In the genomic region with DNA sequence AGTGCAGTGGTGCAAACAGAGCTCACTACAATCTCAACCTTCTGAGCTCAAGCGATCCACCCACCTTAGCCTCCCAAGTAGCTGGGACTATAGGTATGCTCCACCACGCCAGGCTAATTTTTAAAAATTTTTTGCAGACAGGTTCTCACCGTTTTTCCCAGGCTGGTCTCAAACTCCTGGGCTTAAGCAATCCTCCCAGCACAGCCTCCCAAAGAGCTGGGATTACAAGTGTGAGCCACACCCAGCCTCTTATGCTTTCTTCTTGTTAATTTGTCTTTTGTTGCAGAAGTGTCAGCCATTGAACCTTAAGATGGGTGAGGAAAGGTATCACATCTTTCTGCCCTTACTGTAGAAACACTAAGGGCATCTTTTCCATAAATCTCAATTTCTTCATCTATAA, we compare ENCODE assay signal across 19 cellular contexts. TPM values are rescaled to one million over a fixed set of nuclear protein-coding genes. Genes with fewer than 3 reads are reported as not detected.
DNase-seq lines count a peak whose midpoint lies in the region; ATAC-seq, FAIRE-seq and TF ChIP-seq lines count a peak whose summit lies in the region.
"Had no signal": no experiment of that assay in that cellular context is flagged by ENCODE, and none has a peak within 500 bp of the region (broad histone marks: within the 10 kb centered on the region; RNA-seq: fewer than 3 reads in every experiment).

No MANE protein-coding gene starts in this region.

- WGBS in K562 (ENCODE audit: insufficient coverage, low coverage, missing lambda C conversion rate), result 65% methylated on average over 3 of the region's 3 CpGs

- H3K27me3 Mint-ChIP-seq in CD14-positive monocyte (ENCODE audit: low read depth in 3 of 3), result peaks cover 0 to 1% (median 0%) of the 10 kb centered on the region in 3 donors
- no peaks in the 10 kb centered on the region for H3K27me3 Mint-ChIP-seq in naive thymus-derived CD4-positive, alpha-beta T cell

- TF ChIP-seq CTCF in CD14-positive monocyte (IDR thresholded peaks at IDR 0.05), result no peak
- TF ChIP-seq CTCF in K562 (IDR thresholded peaks at IDR 0.05 in 2 of 3, conservative IDR thresholded peaks at IDR 0.05 in 1 of 3; ENCODE audit: insufficient read depth in 2 of 3, low read depth in 1 of 3, low read length in 3 of 3), result no peak

- CTCF ChIA-PET in K562 (lab: Yijun Ruan, JAX; ENCODE audit: low intra/inter-chr PET ratio), result no interaction called here
- CTCF ChIA-PET in naive thymus-derived CD4-positive, alpha-beta T cell (lab: Charles Lee), result no interaction called here

- no peaks in the 10 kb centered on the region for H3K27me3 ChIP-seq in K562 (ENCODE audit: control insufficient read depth in 2 of 2, insufficient read depth in 2 of 2, low read length in 2 of 2)
- H3K27me3 ChIP-seq in naive thymus-derived CD4-positive, alpha-beta T cell (ENCODE audit: control insufficient read depth in 2 of 2, insufficient read depth in 2 of 2, low read length in 2 of 2), result no peaks in the 10 kb centered on the region
- H3K27me3 ChIP-seq: right lobe of liver, SJCRH30 had no signal

- peak overlapping the region; percentile 40; the same call in 2 of the 3 replicates for H3K27ac ChIP-seq in K562 (ENCODE audit: extremely low read depth, low read depth, low read length)
- no peak overlapping the region for H3K27ac ChIP-seq in naive thymus-derived CD4-positive, alpha-beta T cell (ENCODE audit: low read depth, low read length)
- H3K27ac ChIP-seq: epithelial cell of prostate, right lobe of liver, SJCRH30 had no signal

- TF ChIP-seq EP300 in K562 (IDR thresholded peaks at IDR 0.05; ENCODE audit: low read length), result no peak

- POLR2A ChIA-PET in K562 (lab: Yijun Ruan, JAX), result interaction anchor here (0.6 to 4.7 kb wide), 6 partner anchors 10 to 42 kb away, joined by 3 to 14 read pairs (median 4); no protein-coding TSS in a partner anchor
- POLR2A ChIA-PET in naive thymus-derived CD4-positive, alpha-beta T cell (lab: Charles Lee), result interaction anchor here (0.7 to 1.6 kb wide), 3 partner anchors 17 to 43 kb away, joined by 3 to 4 read pairs (median 4); partner anchors contain the start of gene DENND5A

- no peak for DNase-seq in CD14-positive monocyte (ENCODE audit: low spot score)
- peak; percentile 36 for DNase-seq in ELF-1 (ENCODE audit: low read depth, low spot score)
- no peak for DNase-seq in K562 (ENCODE audit: extremely low read depth in 1 of 4, low spot score in 3 of 4)
- DNase-seq in naive thymus-derived CD4-positive, alpha-beta T cell, result no peak
- no peak for DNase-seq in stimulated activated CD8-positive, alpha-beta memory T cell treated with anti-CD3 and anti-CD28 coated beads, Interleukin-4, amount 100 ng/mL, for 48 hours
- DNase-seq in iPS-NIHi7 (ENCODE audit: extremely low spot score), result no peak
- no peak for DNase-seq in stimulated activated CD4-positive, alpha-beta T cell treated with anti-CD3 and anti-CD28 coated beads, Interleukin-4, amount 100 ng/mL, for 4 hours
- no peak for DNase-seq in hippocampal formation (lab: John Stamatoyannopoulos, UW)
- DNase-seq: Calu3, GDM1, left colon, NCI-H748 treated with DMSO at 0.1 percent for 48 hours, OCI-M1, right lobe of liver, SJCRH30 had no signal

- no peak overlapping the region for H3K4me3 ChIP-seq in K562
- H3K4me3 ChIP-seq in naive thymus-derived CD4-positive, alpha-beta T cell (ENCODE audit: low read length), result no peak overlapping the region
- H3K4me3 ChIP-seq: GM12878, right lobe of liver, SJCRH30 had no signal

- no peaks in the 10 kb centered on the region; the same call in 1 of the 2 replicates for H4K20me1 ChIP-seq in K562 (replicated peaks; ENCODE audit: control insufficient read depth, insufficient read depth, low read length)

- H3K9ac ChIP-seq in K562 (ENCODE audit: insufficient read depth in 1 of 2, low read depth in 2 of 2, low read length in 2 of 2), result no peak overlapping the region

- in situ Hi-C loops in K562 (cut with MboI), result no loop called here

- peaks cover 0 to 3% (median 0%) of the 10 kb centered on the region in 7 donors for H3K9me3 Mint-ChIP-seq in CD14-positive monocyte
- no peaks in the 10 kb centered on the region for H3K9me3 Mint-ChIP-seq in naive thymus-derived CD4-positive, alpha-beta T cell

- H3K36me3 Mint-ChIP-seq in CD14-positive monocyte, result peaks cover 4 to 7% of the 10 kb centered on the region in 2 donors
- peaks cover 0 to 12% (median 7%) of the 10 kb centered on the region in 5 donors for H3K36me3 Mint-ChIP-seq in naive thymus-derived CD4-positive, alpha-beta T cell

- no peak for TF ChIP-seq RAD21 in K562 (CRISPR knock-in tag; conservative IDR thresholded peaks at IDR 0.05 in 1 of 2, IDR thresholded peaks at IDR 0.05 in 1 of 2)

- H3K4me1 ChIP-seq in K562 (replicated peaks in 1 of 2; ENCODE audit: control insufficient read depth in 2 of 2, insufficient read depth in 2 of 2, low read length in 2 of 2), result peaks cover 13 to 20% of the 10 kb centered on the region in 2 experiments; a peak in 4 of 5 replicates
- peaks cover 0 to 22% of the 10 kb centered on the region in 2 donors for H3K4me1 ChIP-seq in naive thymus-derived CD4-positive, alpha-beta T cell (ENCODE audit: control insufficient read depth in 2 of 2, insufficient read depth in 2 of 2, low read length in 2 of 2)
- H3K4me1 ChIP-seq: SJCRH30 had no signal

- peaks cover 56% of the 10 kb centered on the region for H3K4me1 Mint-ChIP-seq in CD14-positive monocyte
- H3K4me1 Mint-ChIP-seq in naive thymus-derived CD4-positive, alpha-beta T cell, result peaks cover 46 to 77% (median 72%) of the 10 kb centered on the region in 7 donors

- FAIRE-seq in K562 (lab: Jason Lieb, UNC), result no peak
- FAIRE-seq: frontal cortex had no signal

- peak overlapping the region in 1 of 2 donors; percentile 31 for H3K4me3 Mint-ChIP-seq in CD14-positive monocyte
- H3K4me3 Mint-ChIP-seq in naive thymus-derived CD4-positive, alpha-beta T cell, result peak overlapping the region; percentile 4 to 89 (median 82)
- H3K4me3 Mint-ChIP-seq: WTC11 had no signal

- no peak overlapping the region for H2AFZ ChIP-seq in K562 (ENCODE audit: low read depth, low read length)

- TF ChIP-seq POLR2A in K562 (conservative IDR thresholded peaks at IDR 0.05), result no peak

- H3K9me3 ChIP-seq in K562 (replicated peaks; ENCODE audit: control insufficient read depth, insufficient read depth, low read depth, low read length), result no peaks in the 10 kb centered on the region
- H3K9me3 ChIP-seq in naive thymus-derived CD4-positive, alpha-beta T cell (ENCODE audit: control insufficient read depth in 2 of 3, low read length in 3 of 3), result no peaks in the 10 kb centered on the region
- H3K9me3 ChIP-seq: right lobe of liver had no signal

- H3K36me3 ChIP-seq in K562 (ENCODE audit: control insufficient read depth, insufficient read depth, low read length), result no peaks in the 10 kb centered on the region
- H3K36me3 ChIP-seq in naive thymus-derived CD4-positive, alpha-beta T cell (ENCODE audit: control insufficient read depth in 2 of 3, insufficient read depth in 3 of 3, low read length in 3 of 3), result no peaks in the 10 kb centered on the region
- H3K36me3 ChIP-seq: right lobe of liver, SJCRH30 had no signal

- H3K79me2 ChIP-seq in K562 (ENCODE audit: control insufficient read depth, insufficient read depth, low read length), result peaks cover 87% of the 10 kb centered on the region

- no TSS peak for BruUV-seq in K562 (replicated peaks; lab: Mats Ljungman, UMichigan)

- no peak overlapping the region for H3K4me2 ChIP-seq in K562 (ENCODE audit: insufficient read depth, low read length)

- H3K9me1 ChIP-seq in K562 (ENCODE audit: control insufficient read depth, insufficient read depth, low read length), result no peaks in the 10 kb centered on the region

- peak; percentile 32 for ATAC-seq in K562
- no peak for ATAC-seq in naive thymus-derived CD4-positive, alpha-beta T cell
- ATAC-seq: GM12878 had no signal

- H3K27ac Mint-ChIP-seq in CD14-positive monocyte, result peak overlapping the region in 6 of 7 donors; percentile 41 to 95 (median 72)
- peak overlapping the region in 6 of 9 donors; percentile 72 to 90 (median 78) for H3K27ac Mint-ChIP-seq in naive thymus-derived CD4-positive, alpha-beta T cell
- H3K27ac Mint-ChIP-seq: WTC11 had no signal

- intact Hi-C loops in CD14-positive monocyte (cut with micrococcal nuclease), result no loop called here
- intact Hi-C loops in K562 (cut with micrococcal nuclease), result no loop called here
- intact Hi-C loops in naive thymus-derived CD4-positive, alpha-beta T cell (cut with micrococcal nuclease), result loop anchor here in 1 of 2 donors (2.0 kb wide), 1 partner anchor 21 kb away; no protein-coding TSS in a partner anchor

TF ChIP-seq in K562, 482 proteins besides CTCF, POLR2A, EP300 and RAD21:
- TF ChIP-seq ELF1 (tag; IDR thresholded peaks at IDR 0.05), result no peak

RNA-seq across cellular contexts. Expression of gene DENND5A, which starts 34.9 kb away (rescaled TPM):
- polyA plus RNA-seq in CD14-positive monocyte (10 to 100 TPM; 24.4 to 37.5 TPM), K562 (2011; rRNA removed) (130 and 160 TPM in 2 replicates), K562 (2014; fragmentation: Illumina TruSeq; extraction: Trizol) (78.4 and 86.4 TPM in 2 replicates), K562 (2014; fragmentation: Nextera tagmentation; extraction: Ambion mirVana) (10 to 100 TPM; 11.7 to 12.3 TPM), K562 (2014; rRNA removed) (35.3 and 43.2 TPM in 2 replicates)
- total RNA-seq in K562 (2011; cell fraction: chromatin; rRNA removed; ENCODE audit: low replicate concordance), result 370 and 438 TPM in 2 replicates
- 176 and 183 TPM in 2 replicates for total RNA-seq in K562 (2011; cell fraction: nucleolus; rRNA removed)
- 234 and 247 TPM in 2 replicates for total RNA-seq in K562 (2011; cell fraction: nucleoplasm; rRNA removed)
- total RNA-seq in K562 (2014; rRNA removed) (34.4 and 40.7 TPM in 2 replicates), K562 (2014; rRNA removed; fragmentation: Illumina TruSeq; extraction: Trizol) (58.3 and 60.4 TPM in 2 replicates), K562 (2015; rRNA removed; fragmentation: Illumina TruSeq; extraction: Trizol) (58.5 and 60.4 TPM in 2 replicates), K562 (2021) (45.2 and 46.3 TPM in 2 replicates)
- polyA plus RNA-seq in K562 (2011; cell fraction: cytosol; rRNA removed), result 161 and 174 TPM in 2 replicates
- polyA plus RNA-seq in K562 (2011; cell fraction: nucleus; rRNA removed), result 234 and 274 TPM in 2 replicates
- polyA plus RNA-seq in K562 (2012), result 37.7 and 80.9 TPM in 2 replicates
- polyA minus RNA-seq in K562 (2011; rRNA and poly(A)+ RNA removed), result 285 and 322 TPM in 2 replicates
- 90.1 and 96.1 TPM in 2 replicates for polyA minus RNA-seq in K562 (2011; cell fraction: cytosol; rRNA and poly(A)+ RNA removed)
- 122 and 241 TPM in 2 replicates for polyA minus RNA-seq in K562 (2011; cell fraction: nucleus; rRNA and poly(A)+ RNA removed)
- 100 to 1,000 TPM in 4 of 5 experiments, 10 to 100 TPM in 1; 65.0 to 178 (median 108) TPM for total RNA-seq in naive thymus-derived CD4-positive, alpha-beta T cell
- polyA plus RNA-seq in naive thymus-derived CD4-positive, alpha-beta T cell, result 10 to 100 TPM; 33.9 to 60.3 TPM
